ENCODE assay signal across 12 cellular contexts in genomic region chr11:67313125-67313890, GRCh38. TPM values are rescaled to one million over a fixed set of nuclear protein-coding genes. Genes with fewer than 3 reads are reported as not detected.
DNase-seq lines count a peak whose midpoint lies in the region; ATAC-seq and TF ChIP-seq lines count a peak whose summit lies in the region.
"Had no signal": no experiment of that assay in that cellular context is flagged by ENCODE, and none has a peak within 500 bp of the region (broad histone marks: within the 10 kb centered on the region; RNA-seq: fewer than 3 reads in every experiment).

No MANE protein-coding gene starts in this region.

- no peaks in the 10 kb centered on the region for H3K9me3 Mint-ChIP-seq in CD8-positive, alpha-beta memory T cell
- H3K9me3 Mint-ChIP-seq: memory B cell had no signal

- H3K27ac Mint-ChIP-seq in CD8-positive, alpha-beta memory T cell, result peak overlapping the region; percentile 85 to 99 (median 94)

- TF ChIP-seq CTCF in RWPE2 (IDR thresholded peaks at IDR 0.05; ENCODE audit: poor library complexity, severe bottlenecking), result no peak

- POLR2A ChIA-PET in CD8-positive, alpha-beta memory T cell (lab: Charles Lee), result interaction anchor here (0.6 to 2.2 kb wide), 4 partner anchors 10 to 46 kb away, joined by 3 to 6 read pairs (median 4); partner anchors contain the start of gene SSH3

- no peaks in the 10 kb centered on the region for H3K9me3 ChIP-seq in CD8-positive, alpha-beta memory T cell (ENCODE audit: low read length)
- no peaks in the 10 kb centered on the region for H3K9me3 ChIP-seq in RWPE2 (ENCODE audit: severe bottlenecking)
- H3K9me3 ChIP-seq in effector memory CD4-positive, alpha-beta T cell (ENCODE audit: control insufficient read depth, low read length), result no peaks in the 10 kb centered on the region

- peak overlapping the region; percentile 14 to 70 (median 48) for H3K4me3 Mint-ChIP-seq in CD8-positive, alpha-beta memory T cell
- H3K4me3 Mint-ChIP-seq: memory B cell had no signal

- peaks cover 0 to 6% of the 10 kb centered on the region in 2 donors for H3K27me3 Mint-ChIP-seq in CD8-positive, alpha-beta memory T cell
- H3K27me3 Mint-ChIP-seq: memory B cell had no signal

- intact Hi-C loops in posterior vena cava (cut with DNase I), result no loop called here

- CTCF ChIA-PET in CD8-positive, alpha-beta memory T cell (lab: Charles Lee), result interaction anchor here (0.7 to 7.2 kb wide), 5 partner anchors 32 to 50 kb away, joined by 3 to 94 read pairs (median 4); no protein-coding TSS in a partner anchor

- no peak for DNase-seq in CD8-positive, alpha-beta memory T cell
- no peak for DNase-seq in RWPE2 (ENCODE audit: low spot score)
- DNase-seq in effector memory CD4-positive, alpha-beta T cell, result no peak
- peak; percentile 31 for DNase-seq in posterior vena cava (ENCODE audit: low spot score)
- no peak for DNase-seq in Kasumi-1 (lab: John Stamatoyannopoulos, UW)
- DNase-seq: hypothalamus, NCI-H1417 treated with DMSO at 0.1 percent for 48 hours, NCI-H446 treated with DMSO at 0.1 percent for 48 hours, substantia nigra had no signal

- peak overlapping the region; percentile 53 for H3K27ac ChIP-seq in CD8-positive, alpha-beta memory T cell (ENCODE audit: low read depth, low read length)
- H3K27ac ChIP-seq in RWPE2 (ENCODE audit: poor library complexity, severe bottlenecking), result peak overlapping the region; percentile 96
- H3K27ac ChIP-seq in effector memory CD4-positive, alpha-beta T cell (ENCODE audit: insufficient read depth, low read length, poor library complexity, severe bottlenecking), result peak overlapping the region; percentile 62

- no peaks in the 10 kb centered on the region for H3K36me3 ChIP-seq in CD8-positive, alpha-beta memory T cell (ENCODE audit: insufficient read depth, low read length)
- peaks cover 38% of the 10 kb centered on the region for H3K36me3 ChIP-seq in RWPE2 (ENCODE audit: low read depth)
- H3K36me3 ChIP-seq in effector memory CD4-positive, alpha-beta T cell (ENCODE audit: control insufficient read depth, insufficient read depth, low read length), result peaks cover 6% of the 10 kb centered on the region

- no peaks in the 10 kb centered on the region for H3K27me3 ChIP-seq in CD8-positive, alpha-beta memory T cell (ENCODE audit: insufficient read depth, low read length, poor library complexity, severe bottlenecking)
- no peaks in the 10 kb centered on the region for H3K27me3 ChIP-seq in RWPE2 (ENCODE audit: insufficient read depth, poor library complexity, severe bottlenecking)
- no peaks in the 10 kb centered on the region for H3K27me3 ChIP-seq in effector memory CD4-positive, alpha-beta T cell (replicated peaks; ENCODE audit: control insufficient read depth, insufficient read depth, low read length, poor library complexity, severe bottlenecking)

- H3K4me1 ChIP-seq in CD8-positive, alpha-beta memory T cell (ENCODE audit: insufficient read depth, low read length), result peaks cover 31% of the 10 kb centered on the region
- peaks cover 51% of the 10 kb centered on the region for H3K4me1 ChIP-seq in RWPE2 (ENCODE audit: insufficient read depth, poor library complexity, severe bottlenecking)
- H3K4me1 ChIP-seq in effector memory CD4-positive, alpha-beta T cell (ENCODE audit: control insufficient read depth, insufficient read depth, low read length, poor library complexity, severe bottlenecking), result peaks cover 39% of the 10 kb centered on the region

- ATAC-seq in RWPE2 (ENCODE audit: low read depth) (no peak), HG02840 (IDR thresholded peaks at IDR 0.05; ENCODE audit: low FRiP score, unreplicated experiment) (no peak), GM21825 (IDR thresholded peaks at IDR 0.05; ENCODE audit: unreplicated experiment) (no peak)

- H3K36me3 Mint-ChIP-seq in CD8-positive, alpha-beta memory T cell, result peaks cover 0 to 9% (median 0%) of the 10 kb centered on the region in 3 donors
- H3K36me3 Mint-ChIP-seq: memory B cell had no signal

- H3K4me3 ChIP-seq in CD8-positive, alpha-beta memory T cell (ENCODE audit: low read length), result peak overlapping the region; percentile 25
- no peak overlapping the region for H3K4me3 ChIP-seq in RWPE2 (ENCODE audit: severe bottlenecking)
- peak overlapping the region; percentile 7 for H3K4me3 ChIP-seq in effector memory CD4-positive, alpha-beta T cell (ENCODE audit: insufficient read depth, low read depth, low read length, poor library complexity, severe bottlenecking)

- peaks cover 36 to 55% (median 49%) of the 10 kb centered on the region in 3 donors for H3K4me1 Mint-ChIP-seq in CD8-positive, alpha-beta memory T cell

RNA-seq across cellular contexts. Expression of gene SSH3, which starts 10.0 kb away (rescaled TPM):
- 10 to 100 TPM in 1 of 2 experiments, 1 to 10 TPM in 1; 8.4 to 10.6 TPM for total RNA-seq in CD8-positive, alpha-beta memory T cell
- polyA plus RNA-seq in CD8-positive, alpha-beta memory T cell, result 3.5 TPM
- total RNA-seq in posterior vena cava, result 10 to 100 TPM; 23.5 to 26.2 TPM

RNA-seq across cellular contexts. Expression of gene ANKRD13D, which starts 24.2 kb away (rescaled TPM):
- total RNA-seq in CD8-positive, alpha-beta memory T cell, result 10 to 100 TPM; 84.9 to 90.1 TPM
- polyA plus RNA-seq in CD8-positive, alpha-beta memory T cell, result 23.9 TPM
- 10 to 100 TPM; 40.7 to 42.8 TPM for total RNA-seq in posterior vena cava

RNA-seq across cellular contexts. Expression of gene POLD4, which starts 40.0 kb away (rescaled TPM):
- total RNA-seq in CD8-positive, alpha-beta memory T cell, result 10 to 100 TPM; 32.3 to 37.8 TPM
- 91.2 TPM for polyA plus RNA-seq in CD8-positive, alpha-beta memory T cell
- total RNA-seq in posterior vena cava, result 10 to 100 TPM; 56.1 to 60.9 TPM

RNA-seq across cellular contexts. Expression of gene GRK2, which starts 47.0 kb away (rescaled TPM):
- 100 to 1,000 TPM; 237 to 246 TPM for total RNA-seq in CD8-positive, alpha-beta memory T cell
- polyA plus RNA-seq in CD8-positive, alpha-beta memory T cell, result 69.9 TPM
- 10 to 100 TPM; 50.4 to 58.2 TPM for total RNA-seq in posterior vena cava
